2 cellular contexts compared by ENCODE assay signal in genomic region chr2:99858951-99859596, GRCh38.
TF ChIP-seq lines count a peak whose summit lies in the region.

No MANE protein-coding gene starts in this region.

TF ChIP-seq in SK-N-SH, 30 proteins besides CTCF, POLR2A, EP300 and RAD21 (continued from another document):
- no peak for TF ChIP-seq REST (IDR thresholded peaks at IDR 0.05; ENCODE audit: low read depth, low read length)
TF ChIP-seq in SK-N-SH: peak in this region for 2.

TF ChIP-seq in SK-N-SH treated with all-trans-retinoic acid at 6 μM for 48 hours, 23 proteins besides CTCF, POLR2A, EP300 and RAD21 (continued from another document):
- TF ChIP-seq PATZ1 (CRISPR knock-in tag; IDR thresholded peaks at IDR 0.05; ENCODE audit: borderline replicate concordance) (no peak), ZC3H10 (CRISPR knock-in tag; IDR thresholded peaks at IDR 0.05) (no peak), RARB (CRISPR knock-in tag; IDR thresholded peaks at IDR 0.05) (no peak), CSDC2 (CRISPR knock-in tag; IDR thresholded peaks at IDR 0.05) (no peak), TSHZ2 (CRISPR knock-in tag; IDR thresholded peaks at IDR 0.05) (no peak)
TF ChIP-seq in SK-N-SH treated with all-trans-retinoic acid at 6 μM for 48 hours: peak in this region for 0.
